9 cellular contexts compared by ENCODE assay signal in the genomic region with DNA sequence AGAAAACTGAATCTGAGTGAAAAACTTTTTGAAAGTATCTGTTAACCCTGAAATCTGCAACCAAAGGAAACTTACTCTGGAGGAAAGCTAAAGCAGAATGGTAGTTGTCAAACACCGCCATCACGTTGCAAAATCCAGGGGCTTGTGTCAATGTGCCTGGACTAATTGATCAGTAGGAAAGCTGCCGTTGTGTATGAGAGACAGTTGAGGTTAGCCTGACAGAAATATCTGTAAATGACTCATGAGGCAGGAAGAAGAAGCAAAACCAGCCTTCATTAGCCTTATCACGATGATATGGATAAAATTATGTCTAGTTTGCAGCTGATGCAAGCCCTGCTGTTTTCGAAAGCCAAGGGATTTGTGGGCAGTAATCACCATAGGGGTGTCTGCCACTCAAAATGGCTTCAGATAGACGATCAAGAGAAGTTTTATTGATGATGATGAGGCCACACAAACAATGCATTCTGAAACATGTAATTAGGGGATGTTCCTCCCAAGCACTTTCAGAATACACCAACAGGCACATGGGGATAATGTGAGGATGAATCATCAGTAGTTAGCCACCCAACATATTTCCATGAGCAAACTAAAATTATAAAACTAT. TPM values are rescaled to one million over a fixed set of nuclear protein-coding genes. Genes with fewer than 3 reads are reported as not detected.
A peak's percentile ranks its signal among the peaks of the same experiment; 100 is the strongest.
DNase-seq lines count a peak whose midpoint lies in the region; ATAC-seq and TF ChIP-seq lines count a peak whose summit lies in the region.
"Had no signal": no experiment of that assay in that cellular context is flagged by ENCODE, and none has a peak within 500 bp of the region (broad histone marks: within the 10 kb centered on the region; RNA-seq: fewer than 3 reads in every experiment).

No MANE protein-coding gene starts in this region.

- intact Hi-C loops in upper lobe of right lung (cut with DNase I), result loop anchor here (10.0 kb wide), 1 partner anchor 107 kb away; no protein-coding TSS in a partner anchor

- H3K27ac Mint-ChIP-seq in T-helper 2 cell treated with Interferon-gamma antibody and Interleukin-4, amounts not matched to agents 5 μg/mL and 100 μg/mL, for 36 hours, result peak overlapping the region; percentile 97

- ATAC-seq in upper lobe of right lung (no peak), HG02884 (IDR thresholded peaks at IDR 0.05; ENCODE audit: unreplicated experiment) (no peak)

- H3K36me3 Mint-ChIP-seq in T-helper 2 cell treated with Interferon-gamma antibody and Interleukin-4, amounts not matched to agents 5 μg/mL and 100 μg/mL, for 36 hours (ENCODE audit: low read depth), result peaks cover 3% of the 10 kb centered on the region

- H3K4me3 ChIP-seq in foreskin fibroblast (ENCODE audit: low read depth in 1 of 2, low read length in 2 of 2) (no peak overlapping the region), upper lobe of right lung (no peak overlapping the region)

- H3K4me1 Mint-ChIP-seq in T-helper 2 cell treated with Interferon-gamma antibody and Interleukin-4, amounts not matched to agents 5 μg/mL and 100 μg/mL, for 36 hours (ENCODE audit: low read depth), result peaks cover 56% of the 10 kb centered on the region

- peak overlapping the region; percentile 47 for H3K27ac ChIP-seq in upper lobe of right lung

- TF ChIP-seq CTCF in foreskin fibroblast (IDR thresholded peaks at IDR 0.05; ENCODE audit: low read depth, low read length) (no peak), upper lobe of right lung (IDR thresholded peaks at IDR 0.05) (no peak)

- no peaks in the 10 kb centered on the region for H3K36me3 ChIP-seq in upper lobe of right lung

- no peaks in the 10 kb centered on the region for H3K9me3 ChIP-seq in upper lobe of right lung

- H3K27me3 Mint-ChIP-seq in T-helper 2 cell treated with Interferon-gamma antibody and Interleukin-4, amounts not matched to agents 5 μg/mL and 100 μg/mL, for 36 hours (ENCODE audit: low read depth), result no peaks in the 10 kb centered on the region

- peaks cover 13% of the 10 kb centered on the region for H3K4me1 ChIP-seq in upper lobe of right lung

- H3K9me3 Mint-ChIP-seq in T-helper 2 cell treated with Interferon-gamma antibody and Interleukin-4, amounts not matched to agents 5 μg/mL and 100 μg/mL, for 36 hours, result no peaks in the 10 kb centered on the region

- DNase-seq in stimulated activated CD4-positive, alpha-beta T cell treated with anti-CD3 and anti-CD28 coated beads, Interleukin-1b, Interleukin-23, amount 100 ng/mL, for 48 hours, result peak; percentile 9
- DNase-seq in stimulated activated CD4-positive, alpha-beta T cell treated with anti-CD3 and anti-CD28 coated beads, Interleukin-12 subunit alpha, Interleukin-12 subunit beta, amount 100 ng/mL, for 4 hours, result no peak
- peak; percentile 51 for DNase-seq in T-helper 2 cell treated with Interferon-gamma antibody and Interleukin-4, amounts not matched to agents 5 μg/mL and 100 μg/mL, for 36 hours (ENCODE audit: low spot score)
- DNase-seq in foreskin fibroblast, result peak; percentile 23 to 62
- DNase-seq in upper lobe of right lung, result no peak
- no peak for DNase-seq in HuH-7.5 (ENCODE audit: low spot score)
- no peak for DNase-seq in putamen (ENCODE audit: low spot score)
- DNase-seq: central memory CD4-positive, alpha-beta T cell had no signal

- H3K27me3 ChIP-seq in upper lobe of right lung, result no peaks in the 10 kb centered on the region

- peak overlapping the region; percentile 56 for H3K4me3 Mint-ChIP-seq in T-helper 2 cell treated with Interferon-gamma antibody and Interleukin-4, amounts not matched to agents 5 μg/mL and 100 μg/mL, for 36 hours

RNA-seq across cellular contexts. Expression of gene SCGB1A1, which starts 8.9 kb away (rescaled TPM):
- 5.4 TPM for total RNA-seq in upper lobe of right lung

Comparison
In these comparisons a context has a peak if more than half of its experiments do, and no peak if none do; other contexts are left out.
1. DNase-seq: peak in stimulated activated CD4-positive, alpha-beta T cell treated with anti-CD3 and anti-CD28 coated beads, Interleukin-1b, Interleukin-23, amount 100 ng/mL, for 48 hours (single experiment), T-helper 2 cell treated with Interferon-gamma antibody and Interleukin-4, amounts not matched to agents 5 μg/mL and 100 μg/mL, for 36 hours (single experiment) and foreskin fibroblast (2 of 2); none in stimulated activated CD4-positive, alpha-beta T cell treated with anti-CD3 and anti-CD28 coated beads, Interleukin-12 subunit alpha, Interleukin-12 subunit beta, amount 100 ng/mL, for 4 hours (single experiment), upper lobe of right lung (single experiment), HuH-7.5 (single experiment) and putamen (single experiment).